ENCODE assay signal across 26 cellular contexts in genomic region chr1:11502516-11502915, GRCh38. TPM values are rescaled to one million over a fixed set of nuclear protein-coding genes. Genes with fewer than 3 reads are reported as not detected.
DNase-seq lines count a peak whose midpoint lies in the region; ATAC-seq, FAIRE-seq and TF ChIP-seq lines count a peak whose summit lies in the region.
"Had no signal": no experiment of that assay in that cellular context is flagged by ENCODE, and none has a peak within 500 bp of the region (broad histone marks: within the 10 kb centered on the region; RNA-seq: fewer than 3 reads in every experiment).

No MANE protein-coding gene starts in this region.

- no TSS peak for BruUV-seq in K562 (replicated peaks; lab: Mats Ljungman, UMichigan)

- H3K9me1 ChIP-seq in K562 (ENCODE audit: control insufficient read depth, insufficient read depth, low read length): peaks cover 4% of the 10 kb centered on the region

- WGBS in heart left ventricle, 4 donors: 85 to 99% (median 95%) methylated on average over 5 of the region's 5 CpGs
- WGBS in K562 (ENCODE audit: insufficient coverage, low coverage, missing lambda C conversion rate): 5% methylated on average over 5 of the region's 5 CpGs

- in situ Hi-C loops in K562 (cut with MboI): no loop called here

- H3K4me3 Mint-ChIP-seq in stimulated activated effector memory CD8-positive, alpha-beta T cell treated with anti-CD3 and anti-CD28 coated beads, Interleukin-12 subunit alpha, Interleukin-12 subunit beta, amount 100 ng/mL, for 72 hours: peak overlapping the region; percentile 53
- H3K4me3 Mint-ChIP-seq: GM23338 had no signal

- POLR2A ChIA-PET in K562 (lab: Yijun Ruan, JAX): interaction anchor here (1.1 kb wide), 1 partner anchor 8 kb away, joined by 3 read pairs; no protein-coding TSS in a partner anchor

- ATAC-seq in heart left ventricle: no peak
- ATAC-seq in K562: no peak
- ATAC-seq in stimulated activated effector memory CD8-positive, alpha-beta T cell treated with anti-CD3 and anti-CD28 coated beads, Interleukin-12 subunit alpha, Interleukin-12 subunit beta, amount 100 ng/mL, for 72 hours: no peak
- ATAC-seq in GM18909 (IDR thresholded peaks at IDR 0.05; ENCODE audit: poor library complexity, unreplicated experiment): no peak
- ATAC-seq: GM12878, GM23338, HepG2 had no signal

- DNase-seq in cardiac septum (ENCODE audit: low spot score) (peak; percentile 43), heart left ventricle (no peak), K562 (ENCODE audit: extremely low read depth in 1 of 4, low spot score in 3 of 4) (no peak), osteoblast (ENCODE audit: insufficient read length, low spot score, missing footprints) (peak; percentile 43), T-helper 1 cell (no peak), NCI-H1436 (lab: John Stamatoyannopoulos, UW) (no peak)
- DNase-seq in stimulated activated effector memory CD8-positive, alpha-beta T cell treated with anti-CD3 and anti-CD28 coated beads, Interleukin-12 subunit alpha, Interleukin-12 subunit beta, amount 100 ng/mL, for 72 hours (ENCODE audit: low spot score in 2 of 2): no peak
- DNase-seq: CD4-positive, CD25-positive, alpha-beta regulatory T cell; CD8-positive, alpha-beta memory T cell; COR-L47; DMS 273 treated with DMSO at 0.1 percent for 48 hours; DMS53; DND-41; EL; HCEC 1CT had no signal

- H3K9ac ChIP-seq in K562 (ENCODE audit: insufficient read depth in 1 of 2, low read depth in 2 of 2, low read length in 2 of 2): no peak overlapping the region
- H3K9ac ChIP-seq: BLaER1 treated with 17β-estradiol and CSF1 and Interleukin-3, amounts not matched to agents 10 nM and 100 nM had no signal

- no peak overlapping the region for H3K4me2 ChIP-seq in K562 (ENCODE audit: insufficient read depth, low read length)
- H3K4me2 ChIP-seq in osteoblast (ENCODE audit: insufficient read depth, low read length): no peak overlapping the region
- H3K4me2 ChIP-seq: BLaER1 treated with 17β-estradiol and CSF1 and Interleukin-3, amounts not matched to agents 10 nM and 100 nM; GM23338 had no signal

- TF ChIP-seq POLR2A in heart left ventricle (IDR thresholded peaks at IDR 0.05) (no peak), K562 (conservative IDR thresholded peaks at IDR 0.05) (no peak)

- H3K4me1 Mint-ChIP-seq in stimulated activated effector memory CD8-positive, alpha-beta T cell treated with anti-CD3 and anti-CD28 coated beads, Interleukin-12 subunit alpha, Interleukin-12 subunit beta, amount 100 ng/mL, for 72 hours: no peaks in the 10 kb centered on the region
- H3K4me1 Mint-ChIP-seq: B cell; CD4-positive, CD25-positive, alpha-beta regulatory T cell; CD8-positive, alpha-beta memory T cell; IgD-negative memory B cell had no signal

- H3K9me3 ChIP-seq in heart left ventricle: peaks cover 0 to 46% (median 31%) of the 10 kb centered on the region in 12 donors
- no peaks in the 10 kb centered on the region for H3K9me3 ChIP-seq in K562 (replicated peaks; ENCODE audit: control insufficient read depth, insufficient read depth, low read depth, low read length)
- H3K9me3 ChIP-seq in osteoblast (ENCODE audit: low read depth, low read length): peaks cover 9% of the 10 kb centered on the region

- no peak for TF ChIP-seq RAD21 in K562 (CRISPR knock-in tag; conservative IDR thresholded peaks at IDR 0.05 in 1 of 2, IDR thresholded peaks at IDR 0.05 in 1 of 2)

- H2AFZ ChIP-seq in K562 (ENCODE audit: low read depth, low read length): no peak overlapping the region
- no peak overlapping the region for H2AFZ ChIP-seq in osteoblast (ENCODE audit: low read length)
- H2AFZ ChIP-seq: GM23338 had no signal

- no peaks in the 10 kb centered on the region for H3K4me1 ChIP-seq in heart left ventricle
- peaks cover 0 to 10% of the 10 kb centered on the region in 2 experiments; a peak in 2 of 5 replicates for H3K4me1 ChIP-seq in K562 (replicated peaks in 1 of 2; ENCODE audit: control insufficient read depth in 2 of 2, insufficient read depth in 2 of 2, low read length in 2 of 2)
- no peaks in the 10 kb centered on the region for H3K4me1 ChIP-seq in osteoblast (ENCODE audit: insufficient read depth, low read length)
- H3K4me1 ChIP-seq: BLaER1 treated with 17β-estradiol and CSF1 and Interleukin-3, amounts not matched to agents 10 nM and 100 nM had no signal

- CTCF ChIA-PET in K562 (lab: Yijun Ruan, JAX; ENCODE audit: low intra/inter-chr PET ratio): no interaction called here

- H3K27ac Mint-ChIP-seq in stimulated activated effector memory CD8-positive, alpha-beta T cell treated with anti-CD3 and anti-CD28 coated beads, Interleukin-12 subunit alpha, Interleukin-12 subunit beta, amount 100 ng/mL, for 72 hours: no peak overlapping the region
- H3K27ac Mint-ChIP-seq: B cell; CD4-positive, CD25-positive, alpha-beta regulatory T cell; CD8-positive, alpha-beta memory T cell; GM23338; IgD-negative memory B cell had no signal

- no peak overlapping the region for H3K27ac ChIP-seq in heart left ventricle
- no peak overlapping the region for H3K27ac ChIP-seq in K562 (ENCODE audit: extremely low read depth, low read depth, low read length)
- H3K27ac ChIP-seq in osteoblast (ENCODE audit: low read depth, low read length): no peak overlapping the region
- H3K27ac ChIP-seq: BLaER1 treated with 17β-estradiol and CSF1 and Interleukin-3, amounts not matched to agents 10 nM and 100 nM had no signal

- H3K79me2 ChIP-seq in K562 (ENCODE audit: control insufficient read depth, insufficient read depth, low read length) (no peaks in the 10 kb centered on the region), osteoblast (ENCODE audit: insufficient read depth, low read length) (no peaks in the 10 kb centered on the region)

- peaks cover 16% of the 10 kb centered on the region for H3K9me3 Mint-ChIP-seq in stimulated activated effector memory CD8-positive, alpha-beta T cell treated with anti-CD3 and anti-CD28 coated beads, Interleukin-12 subunit alpha, Interleukin-12 subunit beta, amount 100 ng/mL, for 72 hours

- TF ChIP-seq CTCF in heart left ventricle (IDR thresholded peaks at IDR 0.05) (no peak), K562 (IDR thresholded peaks at IDR 0.05 in 2 of 3, conservative IDR thresholded peaks at IDR 0.05 in 1 of 3; ENCODE audit: insufficient read depth in 2 of 3, low read depth in 1 of 3, low read length in 3 of 3) (no peak), osteoblast (IDR thresholded peaks at IDR 0.05; ENCODE audit: extremely low read depth, low read depth, low read length) (no peak)

- FAIRE-seq in K562 (lab: Jason Lieb, UNC): no peak
- FAIRE-seq: GM12878, GM19239, H54, HepG2, HTR-8/SVneo had no signal

- TF ChIP-seq EP300 in K562 (IDR thresholded peaks at IDR 0.05; ENCODE audit: low read length): no peak

- H3K36me3 Mint-ChIP-seq in stimulated activated effector memory CD8-positive, alpha-beta T cell treated with anti-CD3 and anti-CD28 coated beads, Interleukin-12 subunit alpha, Interleukin-12 subunit beta, amount 100 ng/mL, for 72 hours: peaks cover 8% of the 10 kb centered on the region

- intact Hi-C loops in cardiac septum (cut with DNase I) (no loop called here), heart left ventricle (cut with DNase I) (no loop called here), K562 (cut with micrococcal nuclease) (no loop called here)

- H3K27me3 ChIP-seq in heart left ventricle (peaks cover 0 to 30% (median 18%) of the 10 kb centered on the region in 9 donors), K562 (ENCODE audit: control insufficient read depth in 2 of 2, insufficient read depth in 2 of 2, low read length in 2 of 2) (peaks cover 30 to 39% of the 10 kb centered on the region in 2 experiments; a peak in 4 of 5 replicates), osteoblast (ENCODE audit: insufficient read depth, low read length) (no peaks in the 10 kb centered on the region)
- H3K27me3 ChIP-seq: BLaER1 treated with 17β-estradiol and CSF1 and Interleukin-3, amounts not matched to agents 10 nM and 100 nM had no signal

- no peak overlapping the region for H3K4me3 ChIP-seq in heart left ventricle
- H3K4me3 ChIP-seq in K562: no peak overlapping the region
- no peak overlapping the region for H3K4me3 ChIP-seq in osteoblast (ENCODE audit: insufficient read depth, low read length)
- H3K4me3 ChIP-seq: BLaER1 treated with 17β-estradiol and CSF1 and Interleukin-3, amounts not matched to agents 10 nM and 100 nM; GM12878; GM23338 had no signal

- no peaks in the 10 kb centered on the region for H3K36me3 ChIP-seq in heart left ventricle
- H3K36me3 ChIP-seq in K562 (ENCODE audit: control insufficient read depth, insufficient read depth, low read length): no peaks in the 10 kb centered on the region
- no peaks in the 10 kb centered on the region for H3K36me3 ChIP-seq in osteoblast (ENCODE audit: insufficient read depth, low read length)

- H4K20me1 ChIP-seq in K562 (replicated peaks; ENCODE audit: control insufficient read depth, insufficient read depth, low read length): peaks cover 11% of the 10 kb centered on the region; the same call in 1 of the 2 replicates
- no peaks in the 10 kb centered on the region for H4K20me1 ChIP-seq in osteoblast (ENCODE audit: insufficient read depth, low read length)

TF ChIP-seq in K562, 482 proteins besides CTCF, POLR2A, EP300 and RAD21:
- TF ChIP-seq SNIP1 (IDR thresholded peaks at IDR 0.05; ENCODE audit: low read depth) (no peak), NRF1 (conservative IDR thresholded peaks at IDR 0.05 in 1 of 2, IDR thresholded peaks at IDR 0.05 in 1 of 2) (peak; percentile 55 to 68; a peak in 2 of 4 replicates)
TF ChIP-seq in K562: peak in this region for 1.

RNA-seq across cellular contexts. Expression of gene DISP3, which starts 23.6 kb away (rescaled TPM):
- total RNA-seq in cardiac septum (0.05 TPM), heart left ventricle (under 1 TPM in 5 of 9 donors, not detected in 4; 0.05 to 0.45 (median 0.17) TPM), K562 (2014; rRNA removed) (0.04 and 0.14 TPM in 2 replicates), K562 (2014; rRNA removed; fragmentation: Illumina TruSeq; extraction: Trizol) (not detected in 2 replicates), K562 (2015; rRNA removed; fragmentation: Illumina TruSeq; extraction: Trizol) (not detected in 2 replicates), K562 (2021) (0.16 TPM in 1 of 2 replicates, not detected in the other), osteoblast (under 0.01 TPM in 2 replicates)
- polyA plus RNA-seq in heart left ventricle (under 1 TPM in 1 of 2 donors, not detected in 1; 0.03 TPM), K562 (2011; rRNA removed) (0.12 TPM in 1 of 2 replicates, not detected in the other), K562 (2014; fragmentation: Illumina TruSeq; extraction: Trizol) (0.19 TPM in 1 of 2 replicates, not detected in the other), K562 (2014; fragmentation: Nextera tagmentation; extraction: Ambion mirVana) (not detected), K562 (2014; rRNA removed) (0.03 TPM in 1 of 2 replicates, not detected in the other)
- not detected in 2 replicates for total RNA-seq in K562 (2011; cell fraction: chromatin; rRNA removed; ENCODE audit: low replicate concordance)
- 0.13 and 0.17 TPM in 2 replicates for total RNA-seq in K562 (2011; cell fraction: nucleolus; rRNA removed)
- 0.22 TPM in 1 of 2 replicates, not detected in the other for total RNA-seq in K562 (2011; cell fraction: nucleoplasm; rRNA removed)
- 0.04 TPM in 1 of 2 replicates, not detected in the other for polyA plus RNA-seq in K562 (2011; cell fraction: cytosol; rRNA removed)
- 0.06 and 0.13 TPM in 2 replicates for polyA plus RNA-seq in K562 (2011; cell fraction: nucleus; rRNA removed)
- 0.07 TPM in 1 of 2 replicates, not detected in the other for polyA plus RNA-seq in K562 (2012)
- not detected in 2 replicates for polyA minus RNA-seq in K562 (2011; rRNA and poly(A)+ RNA removed)
- not detected in 2 replicates for polyA minus RNA-seq in K562 (2011; cell fraction: cytosol; rRNA and poly(A)+ RNA removed)
- not detected in 2 replicates for polyA minus RNA-seq in K562 (2011; cell fraction: nucleus; rRNA and poly(A)+ RNA removed)
- total RNA-seq: G401 had no signal
- polyA plus RNA-seq: IgD-negative memory B cell had no signal

Comparison
In these comparisons a context has a peak if more than half of its experiments do, and no peak if none do; other contexts are left out.
1. DNase-seq: peak in cardiac septum (single experiment) and osteoblast (single experiment); none in heart left ventricle (0 of 5), K562 (0 of 4), stimulated activated effector memory CD8-positive, alpha-beta T cell treated with anti-CD3 and anti-CD28 coated beads, Interleukin-12 subunit alpha, Interleukin-12 subunit beta, amount 100 ng/mL, for 72 hours (0 of 2), T-helper 1 cell (0 of 5) and NCI-H1436 (single experiment).